Comparison of ENCODE assay signal across 8 cellular contexts in genomic region chr6:49462927-49463611, GRCh38. TPM values are rescaled to one million over a fixed set of nuclear protein-coding genes. Genes with fewer than 3 reads are reported as not detected.
DNase-seq lines count a peak whose midpoint lies in the region; ATAC-seq and TF ChIP-seq lines count a peak whose summit lies in the region.

TSS of gene CENPQ (plus strand) at chr6:49463370. CDS start at chr6:49470177, 6,807 bp downstream.
TSS of gene MMUT (minus strand) at chr6:49463253. CDS start at chr6:49459466, 3,787 bp downstream.

- H3K27me3 ChIP-seq in ACC112 (ENCODE audit: insufficient read depth, low read length) (no peaks in the 10 kb centered on the region), breast epithelium (no peaks in the 10 kb centered on the region), iPS-20b (ENCODE audit: insufficient read depth, low read length) (no peaks in the 10 kb centered on the region)

- intact Hi-C loops in breast epithelium (cut with DNase I; ENCODE audit: low total_unique reads): no loop called here

- peaks cover 71% of the 10 kb centered on the region for H3K79me2 ChIP-seq in ACC112 (ENCODE audit: control insufficient read depth, insufficient read depth, low read length, unreplicated experiment)

- H3K36me3 ChIP-seq in ACC112 (ENCODE audit: insufficient read depth, low read length) (no peaks in the 10 kb centered on the region; the same call in 1 of the 2 replicates), breast epithelium (no peaks in the 10 kb centered on the region), iPS-20b (ENCODE audit: insufficient read depth, low read depth, low read length) (peaks cover 6% of the 10 kb centered on the region; the same call in 1 of the 2 replicates)

- H3K9me3 ChIP-seq in breast epithelium: no peaks in the 10 kb centered on the region
- H3K9me3 ChIP-seq in iPS-20b (ENCODE audit: insufficient read depth, low read depth, low read length): no peaks in the 10 kb centered on the region

- DNase-seq in NCI-H2196 treated with DMSO at 0.1 percent for 48 hours (lab: John Stamatoyannopoulos, UW; ENCODE audit: unreplicated experiment) (peak; percentile 93), breast epithelium (ENCODE audit: low spot score in 2 of 2) (peak; percentile 86 to 96)

- peak within 1 kb of the TSS; percentile 96 for H3K4me3 ChIP-seq in ACC112 (ENCODE audit: low read depth, low read length)
- peak within 1 kb of the TSS; percentile 75 to 89 (median 86) for H3K4me3 ChIP-seq in breast epithelium
- H3K4me3 ChIP-seq in iPS-20b (ENCODE audit: low read length): peak within 1 kb of the TSS; percentile 93
- H3K4me3 ChIP-seq in skin epidermis: peak within 1 kb of the TSS; percentile 55 to 81 (median 73)

- TF ChIP-seq CTCF in VCaP (conservative IDR thresholded peaks at IDR 0.05) (no peak), breast epithelium (IDR thresholded peaks at IDR 0.05) (no peak)

- H3K27ac ChIP-seq in ACC112 (ENCODE audit: low read depth, low read length) (peak within 1 kb of the TSS; percentile 64), VCaP (peak within 1 kb of the TSS; percentile 80), breast epithelium (peak within 1 kb of the TSS; percentile 95 to 96), iPS-20b (ENCODE audit: low read length) (peak within 1 kb of the TSS; percentile 42), skin epidermis (peak within 1 kb of the TSS; percentile 33 to 95 (median 85))

- ATAC-seq in GM18870 (IDR thresholded peaks at IDR 0.05; ENCODE audit: unreplicated experiment) (peak; percentile 96), HG03135 (IDR thresholded peaks at IDR 0.05; ENCODE audit: unreplicated experiment) (peak; percentile 99)

- H3K4me1 ChIP-seq in ACC112 (ENCODE audit: control insufficient read depth, insufficient read depth, low read length, unreplicated experiment): peaks cover 14% of the 10 kb centered on the region
- peaks cover 0 to 13% of the 10 kb centered on the region in 2 donors for H3K4me1 ChIP-seq in breast epithelium
- 0 out of 2 replicates have a peak, but pooled peaks cover 4% of the 10 kb centered on the region for H3K4me1 ChIP-seq in iPS-20b (ENCODE audit: insufficient read depth, low read length)

- H3K9ac ChIP-seq in iPS-20b (ENCODE audit: low read depth, low read length): peak within 1 kb of the TSS; percentile 97

- H2AFZ ChIP-seq in ACC112 (ENCODE audit: low read length, unreplicated experiment): peak within 1 kb of the TSS; percentile 92

- peak; percentile 44 for TF ChIP-seq POLR2A in breast epithelium (IDR thresholded peaks at IDR 0.05)

RNA-seq across cellular contexts. Expression of gene CENPQ, which starts in this region (rescaled TPM):
- 1 to 10 TPM; 2.9 to 9.7 (median 6.4) TPM for total RNA-seq in breast epithelium

RNA-seq across cellular contexts. Expression of gene MMUT, which starts in this region (rescaled TPM):
- 10 to 100 TPM; 15.1 to 23.2 (median 17.0) TPM for total RNA-seq in breast epithelium

Comparison
In these comparisons a context has a peak if more than half of its experiments do, and no peak if none do; other contexts are left out.
1. Peak in every context shown above with its lines: DNase-seq, ATAC-seq, H3K4me3 ChIP-seq and H3K27ac ChIP-seq.
2. H3K27ac ChIP-seq: peak in every context shown above with its lines; median percentile 96 in breast epithelium; 85 in skin epidermis; 80 in VCaP; 64 in ACC112; 42 in iPS-20b.